ENCODE assay signal across 39 cellular contexts in the genomic region with DNA sequence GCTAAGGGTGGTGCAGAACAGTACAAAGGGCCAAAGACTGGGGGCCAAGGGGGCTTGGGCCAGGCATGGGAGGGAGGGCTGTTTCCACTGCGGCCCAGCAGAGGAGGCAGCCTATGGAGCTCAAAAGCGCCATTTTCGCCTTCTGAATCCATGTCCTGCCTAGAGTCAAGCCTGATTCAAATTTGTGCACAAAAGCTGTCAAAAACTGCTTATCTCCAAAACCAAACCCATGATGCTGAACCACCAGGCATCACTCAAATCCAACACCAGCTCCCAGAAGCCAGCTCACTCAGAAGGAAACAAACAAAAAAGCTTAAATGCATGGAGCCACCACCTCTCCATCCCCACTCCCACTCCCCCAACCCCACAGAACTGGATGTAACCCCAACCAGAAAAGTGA.
"Had no signal": no experiment of that assay in that cellular context is flagged by ENCODE, and none has a peak within 500 bp of the region (broad histone marks: within the 10 kb centered on the region; RNA-seq: fewer than 3 reads in every experiment).

No MANE protein-coding gene starts in this region.

- H3K4me2 ChIP-seq: PC-9 had no signal

- DNase-seq: activated B cell treated with CpG ODN at 0.5 μM for 24 hours; activated CD4-positive, alpha-beta memory T cell treated with anti-CD3 and anti-CD28 coated beads, Interleukin-2, amount 10 ng/mL, durations not matched to agents 7 days and 5 days; activated CD4-positive, alpha-beta T cell treated with anti-CD3 and anti-CD28 coated beads for 1 hour; activated CD4-positive, alpha-beta T cell treated with anti-CD3 and anti-CD28 coated beads for 48 hours; activated CD8-positive, alpha-beta memory T cell treated with anti-CD3 and anti-CD28 coated beads, Interleukin-2, amount 50 U/mL, for 4 hours; activated effector memory CD4-positive, alpha-beta T cell treated with Interleukin-2 at 50 U/mL for 16 hours; activated naive CD4-positive, alpha-beta T cell; activated naive CD4-positive, alpha-beta T cell treated with anti-CD3 and anti-CD28 coated beads, Interleukin-2, amount 50 U/mL, for 16 hours; activated naive CD8-positive, alpha-beta T cell treated with anti-CD3 and anti-CD28 coated beads for 36 hours; activated T-cell treated with anti-CD3 and anti-CD28 coated beads for 4 hours; activated T-cell treated with anti-CD3 and anti-CD28 coated beads, Interleukin-2, amount 50 U/mL, for 48 hours; amniotic stem cell; Kasumi-1; KG1; MG63; NCI-H1048; NCI-H1105 treated with DMSO at 0.1 percent for 48 hours; NCI-H1436; NCI-H1694 treated with DMSO at 0.1 percent for 48 hours; NCI-H2029 treated with DMSO at 0.1 percent for 48 hours; NCI-H2107; NCI-H2171; NCI-H510A; NCI-H526; NCI-H748 treated with DMSO at 0.1 percent for 48 hours; NK-92 treated with Interleukin-12 subunit alpha and Interleukin-12 subunit beta, amount 100 ng/mL, for 24 hours; PC-9; SIG-M5; SW 1271; T-helper 1 cell; T1000 had no signal

- H3K4me3 ChIP-seq: ascending aorta, cardiac muscle cell, MG63, PC-9 had no signal

- H3K4me1 Mint-ChIP-seq: activated naive CD8-positive, alpha-beta T cell treated with anti-CD3 and anti-CD28 coated beads for 36 hours; central memory CD8-positive, alpha-beta T cell had no signal

- H3K4me3 Mint-ChIP-seq: activated B cell treated with CpG ODN at 0.5 μM for 24 hours; activated CD4-positive, alpha-beta memory T cell treated with anti-CD3 and anti-CD28 coated beads, Interleukin-2, amount 10 ng/mL, durations not matched to agents 7 days and 5 days; activated naive CD8-positive, alpha-beta T cell treated with anti-CD3 and anti-CD28 coated beads for 36 hours; central memory CD8-positive, alpha-beta T cell had no signal

- H2AFZ ChIP-seq: PC-9 had no signal

- H3K27ac ChIP-seq: ascending aorta, cardiac muscle cell, PC-9, RWPE1, VCaP had no signal

- H3K27me3 ChIP-seq: ascending aorta, cardiac muscle cell, MG63 had no signal

- H3K9me3 ChIP-seq: ascending aorta, MG63 had no signal

- H3K27me3 Mint-ChIP-seq: activated B cell treated with CpG ODN at 0.5 μM for 24 hours; activated CD4-positive, alpha-beta memory T cell treated with anti-CD3 and anti-CD28 coated beads, Interleukin-2, amount 10 ng/mL, durations not matched to agents 7 days and 5 days; activated naive CD8-positive, alpha-beta T cell treated with anti-CD3 and anti-CD28 coated beads for 36 hours; central memory CD8-positive, alpha-beta T cell had no signal

- FAIRE-seq: RCC 7860, TTC549 had no signal

- ATAC-seq: Right ventricle myocardium inferior had no signal

- H3K4me1 ChIP-seq: ascending aorta had no signal

- H3K9me3 Mint-ChIP-seq: activated B cell treated with CpG ODN at 0.5 μM for 24 hours; activated CD4-positive, alpha-beta memory T cell treated with anti-CD3 and anti-CD28 coated beads, Interleukin-2, amount 10 ng/mL, durations not matched to agents 7 days and 5 days; activated naive CD8-positive, alpha-beta T cell treated with anti-CD3 and anti-CD28 coated beads for 36 hours; central memory CD8-positive, alpha-beta T cell had no signal

- H3K27ac Mint-ChIP-seq: activated B cell treated with CpG ODN at 0.5 μM for 24 hours; activated CD4-positive, alpha-beta memory T cell treated with anti-CD3 and anti-CD28 coated beads, Interleukin-2, amount 10 ng/mL, durations not matched to agents 7 days and 5 days; activated naive CD8-positive, alpha-beta T cell treated with anti-CD3 and anti-CD28 coated beads for 36 hours had no signal
